9 cellular contexts compared by ENCODE assay signal in genomic region chr12:93050026-93050747, GRCh38.
DNase-seq lines count a peak whose midpoint lies in the region; ATAC-seq, FAIRE-seq and TF ChIP-seq lines count a peak whose summit lies in the region.
"Had no signal": no experiment of that assay in that cellular context is flagged by ENCODE, and none has a peak within 500 bp of the region (broad histone marks: within the 10 kb centered on the region; RNA-seq: fewer than 3 reads in every experiment).

No MANE protein-coding gene starts in this region.

- H3K36me3 ChIP-seq in adipocyte (ENCODE audit: control insufficient read depth, insufficient read depth, low read length, severe bottlenecking), result no peaks in the 10 kb centered on the region

- no peaks in the 10 kb centered on the region for H3K27me3 ChIP-seq in adipocyte (replicated peaks; ENCODE audit: control insufficient read depth, insufficient read depth, low read length)

- FAIRE-seq in H54 (lab: Jason Lieb, UNC), result peak; percentile 41

- no peak for TF ChIP-seq POLR2A in H54 (IDR thresholded peaks at IDR 0.05; ENCODE audit: low read depth, low read length)

- no peak overlapping the region for H3K4me3 ChIP-seq in adipocyte (ENCODE audit: low read length)

- H3K9ac ChIP-seq in adipocyte (ENCODE audit: low read length), result no peak overlapping the region

- ATAC-seq in GM18519 (IDR thresholded peaks at IDR 0.05; ENCODE audit: low FRiP score, unreplicated experiment) (no peak), HG03460 (IDR thresholded peaks at IDR 0.05; ENCODE audit: unreplicated experiment) (no peak), GM21528 (IDR thresholded peaks at IDR 0.05; ENCODE audit: low FRiP score, unreplicated experiment) (no peak)

- H3K9me3 ChIP-seq in adipocyte (ENCODE audit: control insufficient read depth, low read length), result no peaks in the 10 kb centered on the region

- H3K4me1 ChIP-seq in adipocyte (ENCODE audit: control insufficient read depth, insufficient read depth, low read length), result peaks cover 16% of the 10 kb centered on the region

- peak; percentile 29 for DNase-seq in A172 (ENCODE audit: low spot score)
- DNase-seq in H54 (ENCODE audit: insufficient read length, low spot score), result no peak
- peak; percentile 79 for DNase-seq in adipocyte (ENCODE audit: low read depth)
- DNase-seq in foreskin melanocyte, result peak; percentile 51
- DNase-seq in hippocampal formation (lab: John Stamatoyannopoulos, UW), result no peak
- DNase-seq: central memory CD4-positive, alpha-beta T cell had no signal

Comparison
In these comparisons a context has a peak if more than half of its experiments do, and no peak if none do; other contexts are left out.
1. DNase-seq: peak in A172 (single experiment), adipocyte (single experiment) and foreskin melanocyte (single experiment); none in H54 (single experiment) and hippocampal formation (0 of 2).